Comparison of ENCODE assay signal across 9 cellular contexts in genomic region chr12:96219700-96220206, GRCh38. TPM values are rescaled to one million over a fixed set of nuclear protein-coding genes. Genes with fewer than 3 reads are reported as not detected.
A peak's percentile ranks its signal among the peaks of the same experiment; 100 is the strongest.
DNase-seq lines count a peak whose midpoint lies in the region; ATAC-seq and TF ChIP-seq lines count a peak whose summit lies in the region.
"Had no signal": no experiment of that assay in that cellular context is flagged by ENCODE, and none has a peak within 500 bp of the region (broad histone marks: within the 10 kb centered on the region; RNA-seq: fewer than 3 reads in every experiment).

No MANE protein-coding gene starts in this region.

- peak overlapping the region; percentile 100 for H3K27ac ChIP-seq in RWPE2 (ENCODE audit: poor library complexity, severe bottlenecking)
- no peak overlapping the region for H3K27ac ChIP-seq in naive thymus-derived CD4-positive, alpha-beta T cell (ENCODE audit: low read depth, low read length)
- H3K27ac ChIP-seq: Peyer's patch had no signal

- no peak for TF ChIP-seq CTCF in RWPE2 (IDR thresholded peaks at IDR 0.05; ENCODE audit: poor library complexity, severe bottlenecking)
- no peak for TF ChIP-seq CTCF in fibroblast of villous mesenchyme (IDR thresholded peaks at IDR 0.05; ENCODE audit: insufficient read depth, low read depth, low read length)

- H3K27me3 Mint-ChIP-seq in naive thymus-derived CD4-positive, alpha-beta T cell = no peaks in the 10 kb centered on the region

- peaks cover 60% of the 10 kb centered on the region for H3K4me1 ChIP-seq in RWPE2 (ENCODE audit: insufficient read depth, poor library complexity, severe bottlenecking)
- H3K4me1 ChIP-seq in naive thymus-derived CD4-positive, alpha-beta T cell (ENCODE audit: control insufficient read depth in 2 of 2, insufficient read depth in 2 of 2, low read length in 2 of 2) = peaks cover 6 to 7% of the 10 kb centered on the region in 2 donors

- CTCF ChIA-PET in naive thymus-derived CD4-positive, alpha-beta T cell (lab: Charles Lee) = interaction anchor here (0.7 to 1.2 kb wide), 3 partner anchors 159 to 297 kb away, joined by 3 read pairs; no protein-coding TSS in a partner anchor

- no peaks in the 10 kb centered on the region for H3K9me3 ChIP-seq in RWPE2 (ENCODE audit: severe bottlenecking)
- H3K9me3 ChIP-seq in naive thymus-derived CD4-positive, alpha-beta T cell (ENCODE audit: control insufficient read depth in 2 of 3, low read length in 3 of 3) = no peaks in the 10 kb centered on the region
- H3K9me3 ChIP-seq: Peyer's patch had no signal

- H3K36me3 ChIP-seq in RWPE2 (ENCODE audit: low read depth) = peaks cover 45% of the 10 kb centered on the region
- H3K36me3 ChIP-seq in naive thymus-derived CD4-positive, alpha-beta T cell (ENCODE audit: control insufficient read depth in 2 of 3, insufficient read depth in 3 of 3, low read length in 3 of 3) = peaks cover 0 to 16% (median 4%) of the 10 kb centered on the region in 3 experiments
- H3K36me3 ChIP-seq: Peyer's patch had no signal

- peaks cover 0 to 2% (median 0%) of the 10 kb centered on the region in 11 donors for H3K9me3 Mint-ChIP-seq in naive thymus-derived CD4-positive, alpha-beta T cell

- H3K4me1 Mint-ChIP-seq in naive thymus-derived CD4-positive, alpha-beta T cell = peaks cover 12 to 60% (median 40%) of the 10 kb centered on the region in 7 donors

- peaks cover 0 to 43% (median 20%) of the 10 kb centered on the region in 5 donors for H3K36me3 Mint-ChIP-seq in naive thymus-derived CD4-positive, alpha-beta T cell

- H3K27ac Mint-ChIP-seq in naive thymus-derived CD4-positive, alpha-beta T cell = peak overlapping the region in 2 of 9 donors; percentile 20 to 51

- POLR2A ChIA-PET in naive thymus-derived CD4-positive, alpha-beta T cell (lab: Charles Lee) = interaction anchor here (1.2 kb wide), 1 partner anchor 10 kb away, joined by 3 read pairs; no protein-coding TSS in a partner anchor

- DNase-seq in stimulated activated CD4-positive, alpha-beta T cell treated with anti-CD3 and anti-CD28 coated beads, Interleukin-1b, Interleukin-23, amount 100 ng/mL, for 48 hours = peak; percentile 35
- no peak for DNase-seq in stimulated activated CD4-positive, alpha-beta T cell treated with anti-CD3 and anti-CD28 coated beads, Interleukin-2, amount 100 ng/mL, for 24 hours
- peak; percentile 98 for DNase-seq in RWPE2 (ENCODE audit: low spot score)
- peak; percentile 90 for DNase-seq in fibroblast of villous mesenchyme (ENCODE audit: low read depth)
- DNase-seq in COR-L47 (lab: John Stamatoyannopoulos, UW) = no peak
- DNase-seq in stimulated activated CD4-positive, alpha-beta T cell treated with anti-CD3 and anti-CD28 coated beads, Interleukin-12 subunit alpha, Interleukin-12 subunit beta, amount 100 ng/mL, for 4 hours = no peak
- DNase-seq in naive thymus-derived CD4-positive, alpha-beta T cell = no peak

- H3K4me3 Mint-ChIP-seq in naive thymus-derived CD4-positive, alpha-beta T cell = no peak overlapping the region

- H3K27me3 ChIP-seq in RWPE2 (ENCODE audit: insufficient read depth, poor library complexity, severe bottlenecking) = no peaks in the 10 kb centered on the region
- H3K27me3 ChIP-seq in naive thymus-derived CD4-positive, alpha-beta T cell (ENCODE audit: control insufficient read depth in 2 of 2, insufficient read depth in 2 of 2, low read length in 2 of 2) = no peaks in the 10 kb centered on the region
- H3K27me3 ChIP-seq: Peyer's patch had no signal

- H3K4me3 ChIP-seq in RWPE2 (ENCODE audit: severe bottlenecking) = peak overlapping the region; percentile 15
- H3K4me3 ChIP-seq in fibroblast of villous mesenchyme (ENCODE audit: low read depth, low read length) = no peak overlapping the region
- H3K4me3 ChIP-seq in naive thymus-derived CD4-positive, alpha-beta T cell (ENCODE audit: low read length) = no peak overlapping the region
- H3K4me3 ChIP-seq: Peyer's patch had no signal

- ATAC-seq in RWPE2 (ENCODE audit: low read depth) (peak; percentile 97), GM18861 (IDR thresholded peaks at IDR 0.05; ENCODE audit: unreplicated experiment) (no peak)
- ATAC-seq in naive thymus-derived CD4-positive, alpha-beta T cell = no peak

- intact Hi-C loops in naive thymus-derived CD4-positive, alpha-beta T cell (cut with micrococcal nuclease) = loop anchor here in 1 of 2 donors (5.0 kb wide), 1 partner anchor 87 kb away; no protein-coding TSS in a partner anchor

RNA-seq across cellular contexts. Expression of gene ELK3, which starts 25.6 kb away (rescaled TPM):
- 23.2 and 24.6 TPM in 2 replicates for total RNA-seq in fibroblast of villous mesenchyme
- total RNA-seq in naive thymus-derived CD4-positive, alpha-beta T cell = 10 to 100 TPM; 24.9 to 52.3 (median 34.7) TPM
- 10 to 100 TPM; 16.8 to 22.1 TPM for polyA plus RNA-seq in naive thymus-derived CD4-positive, alpha-beta T cell

Comparison
In these comparisons a context has a peak if more than half of its experiments do, and no peak if none do; other contexts are left out.
1. DNase-seq: peak in stimulated activated CD4-positive, alpha-beta T cell treated with anti-CD3 and anti-CD28 coated beads, Interleukin-1b, Interleukin-23, amount 100 ng/mL, for 48 hours (single experiment), RWPE2 (single experiment) and fibroblast of villous mesenchyme (single experiment); none in stimulated activated CD4-positive, alpha-beta T cell treated with anti-CD3 and anti-CD28 coated beads, Interleukin-2, amount 100 ng/mL, for 24 hours (0 of 2), COR-L47 (single experiment), stimulated activated CD4-positive, alpha-beta T cell treated with anti-CD3 and anti-CD28 coated beads, Interleukin-12 subunit alpha, Interleukin-12 subunit beta, amount 100 ng/mL, for 4 hours (single experiment) and naive thymus-derived CD4-positive, alpha-beta T cell (0 of 9).